Comparison of ENCODE assay signal across 1 cellular context in the genomic region with DNA sequence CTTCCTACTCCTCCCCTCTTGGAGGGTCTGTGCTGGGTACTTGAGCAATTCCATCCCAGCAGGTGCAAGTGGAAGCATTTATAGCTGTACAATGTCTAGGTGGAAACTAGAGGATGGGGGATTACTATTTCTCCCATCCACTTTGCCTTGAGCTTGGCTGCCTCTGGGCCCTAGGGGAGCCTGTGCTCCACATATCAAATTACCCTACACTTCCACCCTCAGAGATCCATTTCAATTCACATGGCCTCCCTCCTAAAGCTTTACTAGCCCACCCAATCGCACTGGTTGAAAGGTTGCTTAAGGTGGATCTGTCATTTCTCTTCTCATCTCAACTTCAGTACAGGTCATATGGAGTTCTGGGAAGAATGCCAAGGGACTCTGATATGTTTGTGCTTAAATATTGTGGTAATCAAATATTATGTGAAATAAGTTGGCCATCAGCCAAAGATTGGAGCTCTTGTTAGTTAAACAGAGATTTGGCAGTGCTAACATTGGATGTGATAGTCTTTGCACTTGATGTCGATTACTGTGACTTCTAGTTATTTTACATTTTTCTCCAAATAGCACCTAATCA.
TF ChIP-seq lines count a peak whose summit lies in the region.

No MANE protein-coding gene starts in this region.

TF ChIP-seq in H1, 55 proteins besides CTCF, POLR2A, EP300 and RAD21 (continued from another document):
- TF ChIP-seq TCF12 (IDR thresholded peaks at IDR 0.05; ENCODE audit: low read depth, low read length) (no peak), SIX5 (IDR thresholded peaks at IDR 0.05; ENCODE audit: low read depth, low read length) (no peak), SIN3A (conservative IDR thresholded peaks at IDR 0.05 in 1 of 2, IDR thresholded peaks at IDR 0.05 in 1 of 2; ENCODE audit: low read depth in 1 of 2, low read length in 2 of 2) (no peak), KDM5A (IDR thresholded peaks at IDR 0.05; ENCODE audit: low read length) (no peak), POLR2AphosphoS5 (IDR thresholded peaks at IDR 0.05; ENCODE audit: low read depth, low read length) (no peak)
